20 cellular contexts compared by ENCODE assay signal in the genomic region with DNA sequence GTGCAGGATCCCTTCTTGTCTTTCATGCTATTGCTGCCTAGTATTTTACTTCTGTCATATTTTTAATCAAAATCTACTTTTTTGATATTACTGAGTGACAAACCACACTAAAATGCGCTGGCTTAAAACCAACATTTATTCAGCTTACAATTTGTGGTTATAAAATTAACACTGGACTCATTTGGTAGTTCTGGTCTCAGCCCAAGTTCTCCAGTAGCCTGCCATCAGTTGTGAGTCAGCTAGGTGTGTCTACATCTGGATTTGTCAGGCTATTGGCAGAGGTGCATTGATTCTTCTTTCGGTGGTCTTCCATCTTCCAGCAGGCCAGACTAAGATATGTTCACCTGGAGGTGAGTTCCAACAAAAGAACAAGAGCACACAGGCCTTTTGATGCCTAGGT.
"Had no signal": no experiment of that assay in that cellular context is flagged by ENCODE, and none has a peak within 500 bp of the region (broad histone marks: within the 10 kb centered on the region; RNA-seq: fewer than 3 reads in every experiment).

No MANE protein-coding gene starts in this region.

- H3K36me3 ChIP-seq: esophagus muscularis mucosa, gastrocnemius medialis, heart right ventricle, left lung, lower lobe of right lung had no signal

- H3K27ac ChIP-seq: coronary artery, dorsolateral prefrontal cortex, esophagus muscularis mucosa, gastrocnemius medialis, heart right ventricle, left lung, lower lobe of right lung had no signal

- H3K27me3 ChIP-seq: dorsolateral prefrontal cortex, esophagus muscularis mucosa, gastrocnemius medialis, heart right ventricle, left lung had no signal

- H3K4me1 ChIP-seq: esophagus muscularis mucosa, gastrocnemius medialis, heart right ventricle, left lung, lower lobe of right lung had no signal

- ATAC-seq: gastrocnemius medialis; heart right ventricle; left cardiac atrium; left lung; left ventricle myocardium superior; lower lobe of right lung; naive thymus-derived CD4-positive, alpha-beta T cell had no signal

- H3K9me3 ChIP-seq: gastrocnemius medialis, lower lobe of right lung had no signal

- DNase-seq: dermis blood vessel endothelial cell; dorsolateral prefrontal cortex; effector CD4-positive, alpha-beta T cell; effector memory CD4-positive, alpha-beta T cell; foreskin fibroblast; foreskin melanocyte; gastrocnemius medialis; glutamatergic neuron; head of caudate nucleus; heart right ventricle; hippocampal formation; left cardiac atrium; left lung; left ventricle myocardium superior; lower lobe of right lung; mesenchymal stem cell; midbrain; naive thymus-derived CD4-positive, alpha-beta T cell had no signal

- H3K4me3 ChIP-seq: coronary artery, dorsolateral prefrontal cortex, esophagus muscularis mucosa, gastrocnemius medialis, heart right ventricle, left lung, lower lobe of right lung had no signal
